Comparison of ENCODE assay signal across 15 cellular contexts in genomic region chr12:125194999-125195398, GRCh38. TPM values are rescaled to one million over a fixed set of nuclear protein-coding genes. Genes with fewer than 3 reads are reported as not detected.
DNase-seq lines count a peak whose midpoint lies in the region; ATAC-seq and TF ChIP-seq lines count a peak whose summit lies in the region.
"Had no signal": no experiment of that assay in that cellular context is flagged by ENCODE, and none has a peak within 500 bp of the region (broad histone marks: within the 10 kb centered on the region; RNA-seq: fewer than 3 reads in every experiment).

No MANE protein-coding gene starts in this region.

- 56% methylated on average over 9 of the region's 9 CpGs for WGBS in liver

- H3K4me3 ChIP-seq in DND-41 (ENCODE audit: low read depth in 1 of 2, low read length in 2 of 2) (no peak overlapping the region), RWPE2 (ENCODE audit: severe bottlenecking) (no peak overlapping the region), liver (ENCODE audit: low read depth in 1 of 3, low read length in 3 of 3) (no peak overlapping the region)
- H3K4me3 ChIP-seq: PC-9 had no signal

- peaks cover 8 to 22% (median 13%) of the 10 kb centered on the region in 5 experiments for H3K9me3 Mint-ChIP-seq in brain
- peaks cover 4% of the 10 kb centered on the region for H3K9me3 Mint-ChIP-seq in glutamatergic neuron (ENCODE audit: unreplicated experiment)
- H3K9me3 Mint-ChIP-seq: H9 had no signal

- H3K4me1 Mint-ChIP-seq in brain (peaks cover 18% of the 10 kb centered on the region), glutamatergic neuron (ENCODE audit: low read depth, unreplicated experiment) (peaks cover 16% of the 10 kb centered on the region)

- H3K9me3 ChIP-seq in DND-41 (ENCODE audit: insufficient read depth, low read length, severe bottlenecking) (no peaks in the 10 kb centered on the region), RWPE2 (ENCODE audit: severe bottlenecking) (no peaks in the 10 kb centered on the region), liver (ENCODE audit: control insufficient read depth in 4 of 4, low read length in 3 of 4) (no peaks in the 10 kb centered on the region)

- H3K79me2 ChIP-seq in DND-41 (ENCODE audit: insufficient read depth, low read length), result no peaks in the 10 kb centered on the region

- H3K9ac ChIP-seq in DND-41 (ENCODE audit: low read depth, low read length) (no peak overlapping the region), liver (ENCODE audit: low read depth in 1 of 2, low read length in 2 of 2) (no peak overlapping the region)

- peaks cover 58% of the 10 kb centered on the region for H3K27me3 Mint-ChIP-seq in brain
- peaks cover 7% of the 10 kb centered on the region for H3K27me3 Mint-ChIP-seq in glutamatergic neuron (ENCODE audit: unreplicated experiment)

- H3K4me2 ChIP-seq in DND-41 (ENCODE audit: insufficient read depth, low read length), result no peak overlapping the region
- H3K4me2 ChIP-seq: PC-9 had no signal

- H3K27ac Mint-ChIP-seq in brain, result peak overlapping the region in 3 of 5 experiments; percentile 75 to 93 (median 82)
- H3K27ac Mint-ChIP-seq in glutamatergic neuron (ENCODE audit: unreplicated experiment), result no peak overlapping the region

- H3K36me3 Mint-ChIP-seq in brain, result peaks cover 9% of the 10 kb centered on the region
- no peaks in the 10 kb centered on the region for H3K36me3 Mint-ChIP-seq in glutamatergic neuron (ENCODE audit: unreplicated experiment)

- H3K4me1 ChIP-seq in DND-41 (ENCODE audit: insufficient read depth, low read length) (no peaks in the 10 kb centered on the region), RWPE2 (ENCODE audit: insufficient read depth, poor library complexity, severe bottlenecking) (no peaks in the 10 kb centered on the region), liver (ENCODE audit: control insufficient read depth in 4 of 4, insufficient read depth in 4 of 4, low read length in 3 of 4) (no peaks in the 10 kb centered on the region)

- TF ChIP-seq RAD21 in liver (IDR thresholded peaks at IDR 0.05), result no peak

- H3K27me3 ChIP-seq in DND-41 (ENCODE audit: insufficient read depth, low read length, poor library complexity) (peaks cover 9% of the 10 kb centered on the region), RWPE2 (ENCODE audit: insufficient read depth, poor library complexity, severe bottlenecking) (peaks cover 20% of the 10 kb centered on the region), liver (ENCODE audit: control insufficient read depth in 4 of 4, insufficient read depth in 4 of 4, low read length in 3 of 4) (peaks cover 0 to 6% (median 2%) of the 10 kb centered on the region in 4 donors)

- H3K27ac ChIP-seq in DND-41 (ENCODE audit: low read length), result no peak overlapping the region
- H3K27ac ChIP-seq in RWPE2 (ENCODE audit: poor library complexity, severe bottlenecking), result no peak overlapping the region
- H3K27ac ChIP-seq in liver (ENCODE audit: low read depth in 1 of 2, low read length in 2 of 2), result no peak overlapping the region
- H3K27ac ChIP-seq: PC-9 had no signal

- H3K36me3 ChIP-seq in DND-41 (ENCODE audit: insufficient read depth, low read length) (no peaks in the 10 kb centered on the region), RWPE2 (ENCODE audit: low read depth) (no peaks in the 10 kb centered on the region), liver (ENCODE audit: control insufficient read depth in 4 of 4, insufficient read depth in 3 of 4, low read depth in 1 of 4, low read length in 3 of 4) (no peaks in the 10 kb centered on the region)

- ATAC-seq in DND-41 (ENCODE audit: insufficient read depth, low read depth) (peak; percentile 40; the same call in 1 of the 3 replicates), RWPE2 (ENCODE audit: low read depth) (0 out of 3 replicates have a peak, but pooled peaks have one; percentile 34), HG02678 (IDR thresholded peaks at IDR 0.05; ENCODE audit: unreplicated experiment) (no peak)

- TF ChIP-seq CTCF in DND-41 (IDR thresholded peaks at IDR 0.05; ENCODE audit: borderline replicate concordance, extremely low read depth, low read length, poor library complexity, severe bottlenecking) (no peak), RWPE2 (IDR thresholded peaks at IDR 0.05; ENCODE audit: poor library complexity, severe bottlenecking) (no peak), brain (conservative IDR thresholded peaks at IDR 0.05) (no peak), liver (IDR thresholded peaks at IDR 0.05; ENCODE audit: low read depth, low read length, missing input control) (no peak), glutamatergic neuron (IDR thresholded peaks at IDR 0.05; ENCODE audit: partially characterized antibody, unreplicated experiment) (no peak)

- peak overlapping the region; percentile 3 to 81 (median 52) for H3K4me3 Mint-ChIP-seq in brain
- H3K4me3 Mint-ChIP-seq in glutamatergic neuron (ENCODE audit: unreplicated experiment), result no peak overlapping the region

- H2AFZ ChIP-seq in DND-41 (ENCODE audit: low read depth, low read length), result no peak overlapping the region
- H2AFZ ChIP-seq: PC-9 had no signal

- DNase-seq in DND-41 (peak; percentile 10), RWPE2 (ENCODE audit: low spot score) (no peak), Ammon's horn (ENCODE audit: low spot score) (no peak), glutamatergic neuron (no peak)
- DNase-seq: AML-193, COR-L47, H9, KG1, NCI-H1436 treated with DMSO at 0.1 percent for 48 hours, NCI-H2081, NCI-H82, PC-9 had no signal

- no peaks in the 10 kb centered on the region for H4K20me1 ChIP-seq in DND-41 (ENCODE audit: insufficient read depth, low read length)

TF ChIP-seq in liver, 16 proteins besides CTCF, POLR2A, EP300 and RAD21:
- TF ChIP-seq REST (IDR thresholded peaks at IDR 0.05) (peak; percentile 73), JUND (IDR thresholded peaks at IDR 0.05) (no peak), ATF3 (IDR thresholded peaks at IDR 0.05) (no peak), ZBTB33 (IDR thresholded peaks at IDR 0.05) (no peak), FOXA2 (IDR thresholded peaks at IDR 0.05) (no peak)

RNA-seq across cellular contexts. Expression of gene TMEM132B, which starts 8.8 kb away (rescaled TPM):
- polyA plus RNA-seq in brain (ENCODE audit: insufficient read depth, low read depth, low replicate concordance) (2.3 TPM), liver (under 1 TPM; 0.03 to 0.07 TPM)
- total RNA-seq in liver (under 1 TPM; 0.14 to 0.25 TPM), glutamatergic neuron (ENCODE audit: unreplicated experiment) (30.5 TPM)
- total RNA-seq: PC-9 had no signal

Comparison
In these comparisons a context has a peak if more than half of its experiments do, and no peak if none do; other contexts are left out.
1. RNA of gene TMEM132B, which starts 8.8 kb away (total RNA-seq): 30.5 TPM in glutamatergic neuron (single experiment); 0.14 to 0.25 TPM in liver; every median in the first group is over 10 times any median in the second.